20 cellular contexts compared by ENCODE assay signal in genomic region chr2:230224458-230224857, GRCh38. TPM values are rescaled to one million over a fixed set of nuclear protein-coding genes. Genes with fewer than 3 reads are reported as not detected.
DNase-seq lines count a peak whose midpoint lies in the region; ATAC-seq, FAIRE-seq and TF ChIP-seq lines count a peak whose summit lies in the region.
"Had no signal": no experiment of that assay in that cellular context is flagged by ENCODE, and none has a peak within 500 bp of the region (broad histone marks: within the 10 kb centered on the region; RNA-seq: fewer than 3 reads in every experiment).

No MANE protein-coding gene starts in this region.

- H2AFZ ChIP-seq in DND-41 (ENCODE audit: low read depth, low read length) (peak overlapping the region; percentile 18; the same call in 1 of the 2 replicates), keratinocyte (ENCODE audit: control insufficient read depth, low read length) (no peak overlapping the region)

- intact Hi-C loops in activated B cell treated with CpG ODN at 0.5 μM for 24 hours (cut with micrococcal nuclease), result loop anchor here (2.0 kb wide), 1 partner anchor 32 kb away; no protein-coding TSS in a partner anchor

- H3K27ac Mint-ChIP-seq in T-helper 1 cell treated with Interleukin-12 subunit alpha and Interleukin-12 subunit beta and Interleukin-4 antibody, amounts not matched to agents 30 μg/mL and 1 μg/mL, for 36 hours, result peak overlapping the region; percentile 93
- peak overlapping the region; percentile 98 for H3K27ac Mint-ChIP-seq in activated B cell treated with CpG ODN at 0.5 μM for 24 hours

- H3K27me3 ChIP-seq in DND-41 (ENCODE audit: insufficient read depth, low read length, poor library complexity) (no peaks in the 10 kb centered on the region), keratinocyte (ENCODE audit: control insufficient read depth, extremely low read depth, insufficient read depth, low read length) (no peaks in the 10 kb centered on the region)

- POLR2A ChIA-PET in activated B cell treated with CpG ODN at 0.5 μM for 24 hours (lab: Charles Lee), result interaction anchor here (0.6 to 12.2 kb wide), 7 partner anchors 17 to 828 kb away, joined by 4 to 268 read pairs (median 12); partner anchors contain the start of gene CAB39

- dilution Hi-C loops in keratinocyte (cut with MboI; ENCODE audit: extremely low pct_ligation_motif_present, low sequenced_read_pairs), result no loop called here

- H3K36me3 ChIP-seq in DND-41 (ENCODE audit: insufficient read depth, low read length) (no peaks in the 10 kb centered on the region), keratinocyte (ENCODE audit: control insufficient read depth in 2 of 2, extremely low read depth in 1 of 2, insufficient read depth in 2 of 2, low read length in 2 of 2) (no peaks in the 10 kb centered on the region)

- H3K27me3 Mint-ChIP-seq in T-helper 1 cell treated with Interleukin-12 subunit alpha and Interleukin-12 subunit beta and Interleukin-4 antibody, amounts not matched to agents 30 μg/mL and 1 μg/mL, for 36 hours (ENCODE audit: low read depth), result no peaks in the 10 kb centered on the region
- no peaks in the 10 kb centered on the region for H3K27me3 Mint-ChIP-seq in activated B cell treated with CpG ODN at 0.5 μM for 24 hours
- H3K27me3 Mint-ChIP-seq: type B pancreatic cell had no signal

- no peaks in the 10 kb centered on the region for H3K9me1 ChIP-seq in keratinocyte (ENCODE audit: control insufficient read depth, extremely low read depth, insufficient read depth, low read length)

- peaks cover 16% of the 10 kb centered on the region for H3K36me3 Mint-ChIP-seq in T-helper 1 cell treated with Interleukin-12 subunit alpha and Interleukin-12 subunit beta and Interleukin-4 antibody, amounts not matched to agents 30 μg/mL and 1 μg/mL, for 36 hours (ENCODE audit: low read depth)
- H3K36me3 Mint-ChIP-seq in activated B cell treated with CpG ODN at 0.5 μM for 24 hours (ENCODE audit: low read depth), result peaks cover 30% of the 10 kb centered on the region
- H3K36me3 Mint-ChIP-seq: type B pancreatic cell had no signal

- H3K4me2 ChIP-seq in DND-41 (ENCODE audit: insufficient read depth, low read length) (no peak overlapping the region), keratinocyte (ENCODE audit: control insufficient read depth, extremely low read depth, insufficient read depth, low read depth, low read length) (no peak overlapping the region)

- peaks cover 62% of the 10 kb centered on the region for H3K4me1 Mint-ChIP-seq in T-helper 1 cell treated with Interleukin-12 subunit alpha and Interleukin-12 subunit beta and Interleukin-4 antibody, amounts not matched to agents 30 μg/mL and 1 μg/mL, for 36 hours (ENCODE audit: low read depth)
- H3K4me1 Mint-ChIP-seq in activated B cell treated with CpG ODN at 0.5 μM for 24 hours, result peaks cover 86% of the 10 kb centered on the region

- no peak for ATAC-seq in DND-41 (ENCODE audit: insufficient read depth, low read depth)
- ATAC-seq in activated B cell treated with CpG ODN at 0.5 μM for 24 hours (ENCODE audit: low read depth), result no peak
- no peak for ATAC-seq in esophagus mucosa
- ATAC-seq: left lobe of liver had no signal

- H3K4me1 ChIP-seq in DND-41 (ENCODE audit: insufficient read depth, low read length) (peaks cover 9% of the 10 kb centered on the region), keratinocyte (ENCODE audit: control insufficient read depth, extremely low read depth, insufficient read depth, low read length) (peaks cover 23% of the 10 kb centered on the region)

- CTCF ChIA-PET in activated B cell treated with CpG ODN at 0.5 μM for 24 hours (lab: Charles Lee), result interaction anchor here (0.7 kb wide), 1 partner anchor 8 kb away, joined by 3 read pairs; no protein-coding TSS in a partner anchor

- H3K4me3 ChIP-seq in DND-41 (ENCODE audit: low read depth in 1 of 2, low read length in 2 of 2) (no peak overlapping the region), keratinocyte (ENCODE audit: control insufficient read depth in 2 of 3, extremely low read depth in 1 of 3, insufficient read depth in 2 of 3, low read depth in 1 of 3, low read length in 3 of 3) (no peak overlapping the region)

- H3K4me3 Mint-ChIP-seq in T-helper 1 cell treated with Interleukin-12 subunit alpha and Interleukin-12 subunit beta and Interleukin-4 antibody, amounts not matched to agents 30 μg/mL and 1 μg/mL, for 36 hours, result peak overlapping the region; percentile 41
- H3K4me3 Mint-ChIP-seq in activated B cell treated with CpG ODN at 0.5 μM for 24 hours, result peak overlapping the region; percentile 92
- H3K4me3 Mint-ChIP-seq: type B pancreatic cell had no signal

- no peak for TF ChIP-seq CTCF in DND-41 (IDR thresholded peaks at IDR 0.05; ENCODE audit: borderline replicate concordance, extremely low read depth, low read length, poor library complexity, severe bottlenecking)
- TF ChIP-seq CTCF in activated B cell treated with CpG ODN at 0.5 μM for 24 hours (IDR thresholded peaks at IDR 0.05), result no peak
- TF ChIP-seq CTCF in keratinocyte (optimal IDR thresholded peaks at IDR 0.05 in 1 of 3, IDR thresholded peaks at IDR 0.05 in 1 of 3, conservative IDR thresholded peaks at IDR 0.05 in 1 of 3; ENCODE audit: extremely low read depth in 1 of 3, insufficient read depth in 2 of 3, low read length in 3 of 3), result no peak

- no peaks in the 10 kb centered on the region for H3K9me3 ChIP-seq in DND-41 (ENCODE audit: insufficient read depth, low read length, severe bottlenecking)
- no peaks in the 10 kb centered on the region for H3K9me3 ChIP-seq in keratinocyte (ENCODE audit: control insufficient read depth, low read depth, low read length)

- H3K79me2 ChIP-seq in DND-41 (ENCODE audit: insufficient read depth, low read length) (peaks cover 3% of the 10 kb centered on the region), keratinocyte (ENCODE audit: control insufficient read depth, insufficient read depth, low read length) (peaks cover under 1% of the 10 kb centered on the region)

- H3K9me3 Mint-ChIP-seq in T-helper 1 cell treated with Interleukin-12 subunit alpha and Interleukin-12 subunit beta and Interleukin-4 antibody, amounts not matched to agents 30 μg/mL and 1 μg/mL, for 36 hours, result no peaks in the 10 kb centered on the region
- H3K9me3 Mint-ChIP-seq in activated B cell treated with CpG ODN at 0.5 μM for 24 hours, result no peaks in the 10 kb centered on the region
- H3K9me3 Mint-ChIP-seq: type B pancreatic cell had no signal

- H4K20me1 ChIP-seq in DND-41 (ENCODE audit: insufficient read depth, low read length) (no peaks in the 10 kb centered on the region), keratinocyte (ENCODE audit: control insufficient read depth, extremely low read depth, insufficient read depth, low read length) (no peaks in the 10 kb centered on the region)

- FAIRE-seq in keratinocyte (lab: Jason Lieb, UNC), result peak; percentile 20
- FAIRE-seq: A204.1, small intestine had no signal

- no peak overlapping the region for H3K9ac ChIP-seq in DND-41 (ENCODE audit: low read depth, low read length)
- no peak overlapping the region for H3K9ac ChIP-seq in keratinocyte (ENCODE audit: control insufficient read depth, extremely low read depth, insufficient read depth, low read length)

- DNase-seq in T-helper 1 cell (no peak), DND-41 (no peak), activated B cell treated with CpG ODN at 0.5 μM for 24 hours (no peak), keratinocyte (ENCODE audit: low read depth, low spot score) (no peak), NCI-H2227 (lab: John Stamatoyannopoulos, UW; ENCODE audit: unreplicated experiment) (no peak), DMS 273 treated with DMSO at 0.1 percent for 48 hours (lab: John Stamatoyannopoulos, UW) (no peak)
- DNase-seq: activated CD4-positive, alpha-beta T cell treated with anti-CD3 and anti-CD28 coated beads, Interleukin-2, amount 50 U/mL, for 48 hours; central memory CD4-positive, alpha-beta T cell; H7; NCI-H2081 treated with DMSO at 0.1 percent for 48 hours; posterior cingulate gyrus; RPMI8226; small intestine; T-helper 9 cell had no signal

- H3K27ac ChIP-seq in DND-41 (ENCODE audit: low read length) (no peak overlapping the region), keratinocyte (ENCODE audit: control insufficient read depth, insufficient read depth, low read length) (no peak overlapping the region)
- H3K27ac ChIP-seq: C4-2B had no signal

RNA-seq across cellular contexts. Expression of gene SP140, which starts 1.1 kb away (rescaled TPM):
- 295 and 330 TPM in 2 replicates for total RNA-seq in activated B cell treated with CpG ODN at 0.5 μM for 24 hours
- 0.95 to 1.2 TPM (median 0.95 TPM) in 3 replicates for polyA plus RNA-seq in keratinocyte
- polyA plus RNA-seq in keratinocyte (2011; ENCODE audit: low read depth), result not detected
- polyA plus RNA-seq in keratinocyte (2011; cell fraction: cytosol; rRNA removed), result 0.57 and 0.94 TPM in 2 replicates
- polyA plus RNA-seq in keratinocyte (2011; cell fraction: nucleus; rRNA removed), result 1.3 and 1.6 TPM in 2 replicates
- 1.0 TPM in 1 of 2 replicates, not detected in the other for polyA plus RNA-seq in keratinocyte (2012; ENCODE audit: low replicate concordance)
- polyA minus RNA-seq in keratinocyte, result 0.07 to 2.6 TPM in 2 of 3 replicates, not detected in the other
- polyA minus RNA-seq in keratinocyte (2011; cell fraction: cytosol; rRNA and poly(A)+ RNA removed), result 0.58 TPM
- 1.2 and 3.4 TPM in 2 replicates for polyA minus RNA-seq in keratinocyte (2011; cell fraction: nucleus; rRNA and poly(A)+ RNA removed)
- 0.96 TPM for total RNA-seq in esophagus mucosa

RNA-seq across cellular contexts. Expression of gene SP110, which starts 4.7 kb away (rescaled TPM):
- total RNA-seq in activated B cell treated with CpG ODN at 0.5 μM for 24 hours (139 and 147 TPM in 2 replicates), esophagus mucosa (9.1 TPM)
- polyA plus RNA-seq in keratinocyte, result 23.9 to 32.3 TPM (median 26.5 TPM) in 3 replicates
- 39.5 TPM for polyA plus RNA-seq in keratinocyte (2011; ENCODE audit: low read depth)
- polyA plus RNA-seq in keratinocyte (2011; cell fraction: cytosol; rRNA removed), result 30.8 and 38.3 TPM in 2 replicates
- 77.1 and 87.2 TPM in 2 replicates for polyA plus RNA-seq in keratinocyte (2011; cell fraction: nucleus; rRNA removed)
- polyA plus RNA-seq in keratinocyte (2012; ENCODE audit: low replicate concordance), result 8.5 and 43.5 TPM in 2 replicates
- 28.6 to 58.0 TPM (median 51.7 TPM) in 3 replicates for polyA minus RNA-seq in keratinocyte
- 18.4 TPM for polyA minus RNA-seq in keratinocyte (2011; cell fraction: cytosol; rRNA and poly(A)+ RNA removed)
- 18.3 and 51.0 TPM in 2 replicates for polyA minus RNA-seq in keratinocyte (2011; cell fraction: nucleus; rRNA and poly(A)+ RNA removed)

Comparison
In these comparisons a context has a peak if more than half of its experiments do, and no peak if none do; other contexts are left out.
1. RNA of gene SP140, which starts 1.1 kb away (total RNA-seq): 295 to 330 TPM in activated B cell treated with CpG ODN at 0.5 μM for 24 hours; 0.96 TPM in esophagus mucosa (single experiment); every median in the first group is over 100 times any median in the second.
2. RNA of gene SP110, which starts 4.7 kb away (total RNA-seq): 139 to 147 TPM in activated B cell treated with CpG ODN at 0.5 μM for 24 hours; 9.1 TPM in esophagus mucosa (single experiment); every median in the first group is over 10 times any median in the second.